Comparison of ENCODE assay signal across 1 cellular context in genomic region chr15:70473623-70474366, GRCh38.
TF ChIP-seq lines count a peak whose summit lies in the region.

No MANE protein-coding gene starts in this region.

TF ChIP-seq in GM23338, 12 proteins besides CTCF, POLR2A, EP300 and RAD21 (continued from another document):
- TF ChIP-seq ZNF462 (CRISPR knock-in tag; IDR thresholded peaks at IDR 0.05) (no peak), NANOG (IDR thresholded peaks at IDR 0.05; ENCODE audit: borderline replicate concordance) (no peak), ETS1 (IDR thresholded peaks at IDR 0.05) (no peak), STAT1 (IDR thresholded peaks at IDR 0.05; ENCODE audit: unreplicated experiment) (no peak), EZH2 (IDR thresholded peaks at IDR 0.05; ENCODE audit: low read depth, unreplicated experiment) (no peak), REST (IDR thresholded peaks at IDR 0.05; ENCODE audit: unreplicated experiment) (no peak)
